ENCODE assay signal across 17 cellular contexts in the genomic region with DNA sequence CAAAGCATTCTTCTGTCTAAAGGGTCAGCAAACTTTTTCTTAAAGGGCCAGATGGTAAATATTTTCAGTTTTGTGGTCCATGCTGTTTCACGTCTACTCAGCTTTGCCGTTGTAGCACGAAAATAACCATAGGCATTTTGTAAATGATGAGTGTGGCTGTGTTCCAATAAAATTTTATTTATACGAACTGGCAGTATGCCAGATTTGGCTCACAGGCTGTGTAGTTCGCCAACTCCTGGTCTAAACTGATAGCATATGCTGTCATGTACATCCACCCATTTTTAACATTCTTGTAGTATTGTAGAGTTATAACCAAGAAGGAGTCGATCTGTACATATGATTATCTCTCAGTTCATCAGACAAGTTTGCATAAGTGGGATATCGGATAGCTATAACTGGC. TPM values are rescaled to one million over a fixed set of nuclear protein-coding genes. Genes with fewer than 3 reads are reported as not detected.
"Had no signal": no experiment of that assay in that cellular context is flagged by ENCODE, and none has a peak within 500 bp of the region (broad histone marks: within the 10 kb centered on the region; RNA-seq: fewer than 3 reads in every experiment).

No MANE protein-coding gene starts in this region.

- H3K4me3 ChIP-seq: dorsolateral prefrontal cortex, esophagus squamous epithelium, gastroesophageal sphincter, prostate gland, right lobe of liver, spleen, transverse colon had no signal

- ATAC-seq: activated CD4-positive, CD25-positive, alpha-beta regulatory T cell treated with anti-CD3 and anti-CD28 coated beads, Interleukin-2, amount 50 U/mL, for 24 hours; gastroesophageal sphincter; right lobe of liver; stimulated activated naive B cell treated with anti-CD40 and anti-IgM and Interleukin-4, amounts not matched to agents 10 μg/mL and 1 μg/mL and 100 μg/mL, for 72 hours had no signal

- DNase-seq: amniotic stem cell; dorsolateral prefrontal cortex; esophagus squamous epithelium; nephron progenitor cell; right lobe of liver; spleen; stimulated activated CD4-positive, alpha-beta T cell treated with anti-CD3 and anti-CD28 coated beads, Interleukin-1b, Interleukin-23, amount 100 ng/mL, for 48 hours; stimulated activated naive B cell treated with anti-CD40 and anti-IgM and Interleukin-4, amounts not matched to agents 10 μg/mL and 1 μg/mL and 100 μg/mL, for 72 hours; transverse colon had no signal

- H3K27ac Mint-ChIP-seq: nephron progenitor cell; stimulated activated naive B cell treated with anti-CD40 and anti-IgM and Interleukin-4, amounts not matched to agents 10 μg/mL and 1 μg/mL and 100 μg/mL, for 72 hours; T-helper 1 cell treated with Interleukin-12 subunit alpha and Interleukin-12 subunit beta and Interleukin-4 antibody, amounts not matched to agents 30 μg/mL and 1 μg/mL, for 36 hours had no signal

- H3K4me3 Mint-ChIP-seq: brain; central memory CD8-positive, alpha-beta T cell; nephron progenitor cell; stimulated activated naive B cell treated with anti-CD40 and anti-IgM and Interleukin-4, amounts not matched to agents 10 μg/mL and 1 μg/mL and 100 μg/mL, for 72 hours; T-helper 1 cell treated with Interleukin-12 subunit alpha and Interleukin-12 subunit beta and Interleukin-4 antibody, amounts not matched to agents 30 μg/mL and 1 μg/mL, for 36 hours had no signal

- H3K4me1 Mint-ChIP-seq: brain; nephron progenitor cell; stimulated activated naive B cell treated with anti-CD40 and anti-IgM and Interleukin-4, amounts not matched to agents 10 μg/mL and 1 μg/mL and 100 μg/mL, for 72 hours had no signal

- H3K27me3 Mint-ChIP-seq: central memory CD8-positive, alpha-beta T cell; stimulated activated naive B cell treated with anti-CD40 and anti-IgM and Interleukin-4, amounts not matched to agents 10 μg/mL and 1 μg/mL and 100 μg/mL, for 72 hours had no signal

- H3K9me3 Mint-ChIP-seq: central memory CD8-positive, alpha-beta T cell; stimulated activated naive B cell treated with anti-CD40 and anti-IgM and Interleukin-4, amounts not matched to agents 10 μg/mL and 1 μg/mL and 100 μg/mL, for 72 hours; T-helper 1 cell treated with Interleukin-12 subunit alpha and Interleukin-12 subunit beta and Interleukin-4 antibody, amounts not matched to agents 30 μg/mL and 1 μg/mL, for 36 hours had no signal

RNA-seq across cellular contexts. Expression of gene CXCR3, which starts 52.7 kb away (rescaled TPM):
- total RNA-seq: omental fat pad had no signal
- polyA plus RNA-seq: keratinocyte had no signal
